Comparison of ENCODE assay signal across 1 cellular context in the genomic region with DNA sequence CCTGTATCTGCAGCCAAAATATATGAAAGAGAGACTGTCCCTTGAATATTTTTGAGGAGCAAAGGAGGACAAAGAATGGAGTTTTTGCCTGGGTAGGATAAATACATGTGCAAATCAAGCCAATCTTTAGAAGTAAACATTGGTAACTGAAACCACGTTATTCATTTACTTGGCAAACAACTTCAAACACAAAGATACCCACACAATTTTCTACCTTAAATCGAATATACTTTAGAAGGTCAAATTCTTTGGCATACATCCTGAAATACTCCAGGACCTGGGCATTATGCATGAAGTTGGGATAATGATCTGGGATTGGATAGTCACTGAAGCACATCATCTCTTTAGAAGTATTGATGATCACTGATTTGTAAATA.
TF ChIP-seq lines count a peak whose summit lies in the region.

No MANE protein-coding gene starts in this region.

TF ChIP-seq in HepG2, 621 proteins besides CTCF, POLR2A, EP300 and RAD21 (continues in another document):
- TF ChIP-seq MTF2 (CRISPR knock-in tag; IDR thresholded peaks at IDR 0.05; ENCODE audit: borderline replicate concordance): no peak
- peak; percentile 56; the same call in 1 of the 2 replicates for TF ChIP-seq TARDBP (CRISPR knock-in tag; IDR thresholded peaks at IDR 0.05)
- TF ChIP-seq, protein P1, sequence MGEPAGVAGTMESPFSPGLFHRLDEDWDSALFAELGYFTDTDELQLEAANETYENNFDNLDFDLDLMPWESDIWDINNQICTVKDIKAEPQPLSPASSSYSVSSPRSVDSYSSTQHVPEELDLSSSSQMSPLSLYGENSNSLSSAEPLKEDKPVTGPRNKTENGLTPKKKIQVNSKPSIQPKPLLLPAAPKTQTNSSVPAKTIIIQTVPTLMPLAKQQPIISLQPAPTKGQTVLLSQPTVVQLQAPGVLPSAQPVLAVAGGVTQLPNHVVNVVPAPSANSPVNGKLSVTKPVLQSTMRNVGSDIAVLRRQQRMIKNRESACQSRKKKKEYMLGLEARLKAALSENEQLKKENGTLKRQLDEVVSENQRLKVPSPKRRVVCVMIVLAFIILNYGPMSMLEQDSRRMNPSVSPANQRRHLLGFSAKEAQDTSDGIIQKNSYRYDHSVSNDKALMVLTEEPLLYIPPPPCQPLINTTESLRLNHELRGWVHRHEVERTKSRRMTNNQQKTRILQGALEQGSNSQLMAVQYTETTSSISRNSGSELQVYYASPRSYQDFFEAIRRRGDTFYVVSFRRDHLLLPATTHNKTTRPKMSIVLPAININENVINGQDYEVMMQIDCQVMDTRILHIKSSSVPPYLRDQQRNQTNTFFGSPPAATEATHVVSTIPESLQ (CRISPR knock-in tag; conservative IDR thresholded peaks at IDR 0.05): no peak
- 0 out of 2 replicates have a peak, but pooled peaks have one; percentile 33 for TF ChIP-seq TCF7L2 (IDR thresholded peaks at IDR 0.05; ENCODE audit: low read depth, low read length)
- TF ChIP-seq CREM (IDR thresholded peaks at IDR 0.05): peak; percentile 89
- TF ChIP-seq CREM (CRISPR knock-in tag; IDR thresholded peaks at IDR 0.05): no peak
- TF ChIP-seq HHEX (CRISPR knock-in tag; IDR thresholded peaks at IDR 0.05): no peak
- no peak for TF ChIP-seq ZNF232 (CRISPR knock-in tag; IDR thresholded peaks at IDR 0.05; ENCODE audit: borderline replicate concordance)
- peak; percentile 21; the same call in 1 of the 2 replicates for TF ChIP-seq FOSL2 (CRISPR knock-in tag; IDR thresholded peaks at IDR 0.05)
- TF ChIP-seq, protein P2, sequence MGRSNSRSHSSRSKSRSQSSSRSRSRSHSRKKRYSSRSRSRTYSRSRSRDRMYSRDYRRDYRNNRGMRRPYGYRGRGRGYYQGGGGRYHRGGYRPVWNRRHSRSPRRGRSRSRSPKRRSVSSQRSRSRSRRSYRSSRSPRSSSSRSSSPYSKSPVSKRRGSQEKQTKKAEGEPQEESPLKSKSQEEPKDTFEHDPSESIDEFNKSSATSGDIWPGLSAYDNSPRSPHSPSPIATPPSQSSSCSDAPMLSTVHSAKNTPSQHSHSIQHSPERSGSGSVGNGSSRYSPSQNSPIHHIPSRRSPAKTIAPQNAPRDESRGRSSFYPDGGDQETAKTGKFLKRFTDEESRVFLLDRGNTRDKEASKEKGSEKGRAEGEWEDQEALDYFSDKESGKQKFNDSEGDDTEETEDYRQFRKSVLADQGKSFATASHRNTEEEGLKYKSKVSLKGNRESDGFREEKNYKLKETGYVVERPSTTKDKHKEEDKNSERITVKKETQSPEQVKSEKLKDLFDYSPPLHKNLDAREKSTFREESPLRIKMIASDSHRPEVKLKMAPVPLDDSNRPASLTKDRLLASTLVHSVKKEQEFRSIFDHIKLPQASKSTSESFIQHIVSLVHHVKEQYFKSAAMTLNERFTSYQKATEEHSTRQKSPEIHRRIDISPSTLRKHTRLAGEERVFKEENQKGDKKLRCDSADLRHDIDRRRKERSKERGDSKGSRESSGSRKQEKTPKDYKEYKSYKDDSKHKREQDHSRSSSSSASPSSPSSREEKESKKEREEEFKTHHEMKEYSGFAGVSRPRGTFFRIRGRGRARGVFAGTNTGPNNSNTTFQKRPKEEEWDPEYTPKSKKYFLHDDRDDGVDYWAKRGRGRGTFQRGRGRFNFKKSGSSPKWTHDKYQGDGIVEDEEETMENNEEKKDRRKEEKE (IDR thresholded peaks at IDR 0.05): no peak
- TF ChIP-seq HNRNPUL1 (IDR thresholded peaks at IDR 0.05; ENCODE audit: low read depth, low read length): no peak
- TF ChIP-seq ZBTB7A (CRISPR knock-in tag; IDR thresholded peaks at IDR 0.05): no peak
- TF ChIP-seq ZFYVE20 (CRISPR knock-in tag; IDR thresholded peaks at IDR 0.05; ENCODE audit: borderline replicate concordance, low read depth): no peak
- no peak for TF ChIP-seq GABPA (IDR thresholded peaks at IDR 0.05; ENCODE audit: low read depth, low read length)
- TF ChIP-seq GABPA (CRISPR knock-in tag; IDR thresholded peaks at IDR 0.05; ENCODE audit: low read depth): no peak
- TF ChIP-seq ZBTB7B (CRISPR knock-in tag; IDR thresholded peaks at IDR 0.05): no peak
- no peak for TF ChIP-seq NPAS2 (CRISPR knock-in tag; IDR thresholded peaks at IDR 0.05; ENCODE audit: borderline replicate concordance)
- peak; percentile 90 for TF ChIP-seq FOXA3 (CRISPR knock-in tag; IDR thresholded peaks at IDR 0.05)
- peak; percentile 90 for TF ChIP-seq HMG20A (CRISPR knock-in tag; IDR thresholded peaks at IDR 0.05; ENCODE audit: borderline replicate concordance)
- TF ChIP-seq ZMAT3 (CRISPR knock-in tag; conservative IDR thresholded peaks at IDR 0.05): no peak
- no peak for TF ChIP-seq MIER3 (CRISPR knock-in tag; IDR thresholded peaks at IDR 0.05; ENCODE audit: borderline replicate concordance)
- TF ChIP-seq, protein P3, sequence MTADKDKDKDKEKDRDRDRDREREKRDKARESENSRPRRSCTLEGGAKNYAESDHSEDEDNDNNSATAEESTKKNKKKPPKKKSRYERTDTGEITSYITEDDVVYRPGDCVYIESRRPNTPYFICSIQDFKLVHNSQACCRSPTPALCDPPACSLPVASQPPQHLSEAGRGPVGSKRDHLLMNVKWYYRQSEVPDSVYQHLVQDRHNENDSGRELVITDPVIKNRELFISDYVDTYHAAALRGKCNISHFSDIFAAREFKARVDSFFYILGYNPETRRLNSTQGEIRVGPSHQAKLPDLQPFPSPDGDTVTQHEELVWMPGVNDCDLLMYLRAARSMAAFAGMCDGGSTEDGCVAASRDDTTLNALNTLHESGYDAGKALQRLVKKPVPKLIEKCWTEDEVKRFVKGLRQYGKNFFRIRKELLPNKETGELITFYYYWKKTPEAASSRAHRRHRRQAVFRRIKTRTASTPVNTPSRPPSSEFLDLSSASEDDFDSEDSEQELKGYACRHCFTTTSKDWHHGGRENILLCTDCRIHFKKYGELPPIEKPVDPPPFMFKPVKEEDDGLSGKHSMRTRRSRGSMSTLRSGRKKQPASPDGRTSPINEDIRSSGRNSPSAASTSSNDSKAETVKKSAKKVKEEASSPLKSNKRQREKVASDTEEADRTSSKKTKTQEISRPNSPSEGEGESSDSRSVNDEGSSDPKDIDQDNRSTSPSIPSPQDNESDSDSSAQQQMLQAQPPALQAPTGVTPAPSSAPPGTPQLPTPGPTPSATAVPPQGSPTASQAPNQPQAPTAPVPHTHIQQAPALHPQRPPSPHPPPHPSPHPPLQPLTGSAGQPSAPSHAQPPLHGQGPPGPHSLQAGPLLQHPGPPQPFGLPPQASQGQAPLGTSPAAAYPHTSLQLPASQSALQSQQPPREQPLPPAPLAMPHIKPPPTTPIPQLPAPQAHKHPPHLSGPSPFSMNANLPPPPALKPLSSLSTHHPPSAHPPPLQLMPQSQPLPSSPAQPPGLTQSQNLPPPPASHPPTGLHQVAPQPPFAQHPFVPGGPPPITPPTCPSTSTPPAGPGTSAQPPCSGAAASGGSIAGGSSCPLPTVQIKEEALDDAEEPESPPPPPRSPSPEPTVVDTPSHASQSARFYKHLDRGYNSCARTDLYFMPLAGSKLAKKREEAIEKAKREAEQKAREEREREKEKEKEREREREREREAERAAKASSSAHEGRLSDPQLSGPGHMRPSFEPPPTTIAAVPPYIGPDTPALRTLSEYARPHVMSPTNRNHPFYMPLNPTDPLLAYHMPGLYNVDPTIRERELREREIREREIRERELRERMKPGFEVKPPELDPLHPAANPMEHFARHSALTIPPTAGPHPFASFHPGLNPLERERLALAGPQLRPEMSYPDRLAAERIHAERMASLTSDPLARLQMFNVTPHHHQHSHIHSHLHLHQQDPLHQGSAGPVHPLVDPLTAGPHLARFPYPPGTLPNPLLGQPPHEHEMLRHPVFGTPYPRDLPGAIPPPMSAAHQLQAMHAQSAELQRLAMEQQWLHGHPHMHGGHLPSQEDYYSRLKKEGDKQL (CRISPR knock-in tag; IDR thresholded peaks at IDR 0.05; ENCODE audit: low read depth): peak; percentile 84
- peak; percentile 64 for TF ChIP-seq KAT8 (CRISPR knock-in tag; IDR thresholded peaks at IDR 0.05)
- TF ChIP-seq ZNF549 (CRISPR knock-in tag; IDR thresholded peaks at IDR 0.05): no peak
- TF ChIP-seq ZNF878 (CRISPR knock-in tag; IDR thresholded peaks at IDR 0.05): 0 out of 2 replicates have a peak, but pooled peaks have one; percentile 30
- no peak for TF ChIP-seq SCMH1 (CRISPR knock-in tag; IDR thresholded peaks at IDR 0.05; ENCODE audit: borderline replicate concordance)
- TF ChIP-seq KDM1A (CRISPR knock-in tag; IDR thresholded peaks at IDR 0.05): no peak
- TF ChIP-seq TCF7 (IDR thresholded peaks at IDR 0.05; ENCODE audit: low read depth): peak; percentile 74
- TF ChIP-seq ZNF383 (CRISPR knock-in tag; IDR thresholded peaks at IDR 0.05; ENCODE audit: borderline replicate concordance): no peak
- TF ChIP-seq RARA (CRISPR knock-in tag; IDR thresholded peaks at IDR 0.05): peak; percentile 74; the same call in 1 of the 2 replicates
- TF ChIP-seq RELA (CRISPR knock-in tag; IDR thresholded peaks at IDR 0.05): no peak
- TF ChIP-seq ZNF772 (CRISPR knock-in tag; IDR thresholded peaks at IDR 0.05): 0 out of 2 replicates have a peak, but pooled peaks have one; percentile 27
- TF ChIP-seq ZNF225 (CRISPR knock-in tag; IDR thresholded peaks at IDR 0.05): no peak
- TF ChIP-seq ZNF282 (IDR thresholded peaks at IDR 0.05; ENCODE audit: partially characterized antibody): no peak
- TF ChIP-seq ZNF891 (CRISPR knock-in tag; IDR thresholded peaks at IDR 0.05): no peak
- TF ChIP-seq RBFOX2 (IDR thresholded peaks at IDR 0.05; ENCODE audit: low read depth, low read length): peak; percentile 79
- TF ChIP-seq, protein P4, sequence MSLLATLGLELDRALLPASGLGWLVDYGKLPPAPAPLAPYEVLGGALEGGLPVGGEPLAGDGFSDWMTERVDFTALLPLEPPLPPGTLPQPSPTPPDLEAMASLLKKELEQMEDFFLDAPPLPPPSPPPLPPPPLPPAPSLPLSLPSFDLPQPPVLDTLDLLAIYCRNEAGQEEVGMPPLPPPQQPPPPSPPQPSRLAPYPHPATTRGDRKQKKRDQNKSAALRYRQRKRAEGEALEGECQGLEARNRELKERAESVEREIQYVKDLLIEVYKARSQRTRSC (CRISPR knock-in tag; IDR thresholded peaks at IDR 0.05; ENCODE audit: low read depth): no peak
- TF ChIP-seq KDM3A (CRISPR knock-in tag; IDR thresholded peaks at IDR 0.05; ENCODE audit: low read depth): no peak
- TF ChIP-seq SMARCC2 (IDR thresholded peaks at IDR 0.05): no peak
- no peak for TF ChIP-seq POLR2AphosphoS2 (IDR thresholded peaks at IDR 0.05; ENCODE audit: low read depth, low read length)
- TF ChIP-seq, protein P5, sequence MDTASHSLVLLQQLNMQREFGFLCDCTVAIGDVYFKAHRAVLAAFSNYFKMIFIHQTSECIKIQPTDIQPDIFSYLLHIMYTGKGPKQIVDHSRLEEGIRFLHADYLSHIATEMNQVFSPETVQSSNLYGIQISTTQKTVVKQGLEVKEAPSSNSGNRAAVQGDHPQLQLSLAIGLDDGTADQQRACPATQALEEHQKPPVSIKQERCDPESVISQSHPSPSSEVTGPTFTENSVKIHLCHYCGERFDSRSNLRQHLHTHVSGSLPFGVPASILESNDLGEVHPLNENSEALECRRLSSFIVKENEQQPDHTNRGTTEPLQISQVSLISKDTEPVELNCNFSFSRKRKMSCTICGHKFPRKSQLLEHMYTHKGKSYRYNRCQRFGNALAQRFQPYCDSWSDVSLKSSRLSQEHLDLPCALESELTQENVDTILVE (CRISPR knock-in tag; IDR thresholded peaks at IDR 0.05): peak; percentile 82
- no peak for TF ChIP-seq PAWR (CRISPR knock-in tag; IDR thresholded peaks at IDR 0.05; ENCODE audit: borderline replicate concordance)
- TF ChIP-seq HMGA1 (CRISPR knock-in tag; conservative IDR thresholded peaks at IDR 0.05): no peak
- TF ChIP-seq GTF2F1 (IDR thresholded peaks at IDR 0.05; ENCODE audit: low read length): no peak
- TF ChIP-seq PITX1 (CRISPR knock-in tag; IDR thresholded peaks at IDR 0.05): no peak; the same call in 1 of the 2 replicates
- TF ChIP-seq KAT7 (CRISPR knock-in tag; IDR thresholded peaks at IDR 0.05; ENCODE audit: borderline replicate concordance): no peak
- peak; percentile 84 for TF ChIP-seq SIX4 (CRISPR knock-in tag; IDR thresholded peaks at IDR 0.05)
- TF ChIP-seq POLR2G (IDR thresholded peaks at IDR 0.05; ENCODE audit: low read depth, low read length): no peak
- no peak for TF ChIP-seq TCF12 (IDR thresholded peaks at IDR 0.05)
- TF ChIP-seq TCF12 (CRISPR knock-in tag; IDR thresholded peaks at IDR 0.05): no peak
- peak; percentile 79; the same call in 1 of the 2 replicates for TF ChIP-seq MED13 (CRISPR knock-in tag; IDR thresholded peaks at IDR 0.05)
- no peak for TF ChIP-seq REPIN1 (CRISPR knock-in tag; IDR thresholded peaks at IDR 0.05; ENCODE audit: borderline replicate concordance, low read depth)
- TF ChIP-seq, protein P6, sequence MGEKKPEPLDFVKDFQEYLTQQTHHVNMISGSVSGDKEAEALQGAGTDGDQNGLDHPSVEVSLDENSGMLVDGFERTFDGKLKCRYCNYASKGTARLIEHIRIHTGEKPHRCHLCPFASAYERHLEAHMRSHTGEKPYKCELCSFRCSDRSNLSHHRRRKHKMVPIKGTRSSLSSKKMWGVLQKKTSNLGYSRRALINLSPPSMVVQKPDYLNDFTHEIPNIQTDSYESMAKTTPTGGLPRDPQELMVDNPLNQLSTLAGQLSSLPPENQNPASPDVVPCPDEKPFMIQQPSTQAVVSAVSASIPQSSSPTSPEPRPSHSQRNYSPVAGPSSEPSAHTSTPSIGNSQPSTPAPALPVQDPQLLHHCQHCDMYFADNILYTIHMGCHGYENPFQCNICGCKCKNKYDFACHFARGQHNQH (CRISPR knock-in tag; IDR thresholded peaks at IDR 0.05): peak; percentile 57; the same call in 1 of the 2 replicates
- no peak; the same call in 1 of the 2 replicates for TF ChIP-seq KDM5A (IDR thresholded peaks at IDR 0.05; ENCODE audit: borderline replicate concordance, low read length)
- 0 out of 2 replicates have a peak, but pooled peaks have one; percentile 3 for TF ChIP-seq MAFF (IDR thresholded peaks at IDR 0.05; ENCODE audit: low read depth, low read length)
- no peak for TF ChIP-seq ZNF33B (CRISPR knock-in tag; IDR thresholded peaks at IDR 0.05)
- TF ChIP-seq IKZF1 (IDR thresholded peaks at IDR 0.05): no peak
- no peak for TF ChIP-seq ZNF256 (CRISPR knock-in tag; conservative IDR thresholded peaks at IDR 0.05)
- TF ChIP-seq SALL2 (CRISPR knock-in tag; IDR thresholded peaks at IDR 0.05): no peak
- peak; percentile 89; the same call in 1 of the 2 replicates for TF ChIP-seq ZBTB39 (CRISPR knock-in tag; IDR thresholded peaks at IDR 0.05)
- TF ChIP-seq KLF6 (CRISPR knock-in tag; IDR thresholded peaks at IDR 0.05): 0 out of 2 replicates have a peak, but pooled peaks have one; percentile 25
- TF ChIP-seq ZMYM4 (CRISPR knock-in tag; IDR thresholded peaks at IDR 0.05): no peak
